In genomic region chr10:68877482-68877881, GRCh38 we compare ENCODE assay signal across 18 cellular contexts. TPM values are rescaled to one million over a fixed set of nuclear protein-coding genes. Genes with fewer than 3 reads are reported as not detected.
DNase-seq lines count a peak whose midpoint lies in the region; ATAC-seq and TF ChIP-seq lines count a peak whose summit lies in the region.
"Had no signal": no experiment of that assay in that cellular context is flagged by ENCODE, and none has a peak within 500 bp of the region (broad histone marks: within the 10 kb centered on the region; RNA-seq: fewer than 3 reads in every experiment).

No MANE protein-coding gene starts in this region.

- no peak for TF ChIP-seq CTCF in brain (conservative IDR thresholded peaks at IDR 0.05)
- TF ChIP-seq CTCF in thyroid gland (IDR thresholded peaks at IDR 0.05): no peak

- H3K36me3 Mint-ChIP-seq in brain: no peaks in the 10 kb centered on the region

- peak; percentile 45 for DNase-seq in DMS53 (lab: John Stamatoyannopoulos, UW)
- no peak for DNase-seq in DMS53 treated with DMSO at 0.1 percent for 48 hours (lab: John Stamatoyannopoulos, UW; ENCODE audit: unreplicated experiment)
- no peak for DNase-seq in thyroid gland
- no peak for DNase-seq in stimulated activated CD4-positive, alpha-beta T cell treated with anti-CD3 and anti-CD28 coated beads, Interleukin-2, amount 100 ng/mL, for 24 hours
- no peak for DNase-seq in NCI-H1417 treated with DMSO at 0.1 percent for 48 hours (lab: John Stamatoyannopoulos, UW)
- DNase-seq: AML-193, H7, KG1, NCI-H187 treated with DMSO at 0.1 percent for 48 hours, NCI-H524 treated with DMSO at 0.1 percent for 48 hours, PC-3, SIG-M5 had no signal

- ATAC-seq in GM18870 (IDR thresholded peaks at IDR 0.05; ENCODE audit: unreplicated experiment): no peak
- ATAC-seq: PC-3 had no signal

- H3K4me3 ChIP-seq in iPS-18a (ENCODE audit: low read length) (peak overlapping the region; percentile 2), thyroid gland (replicated peaks in 1 of 3) (no peak overlapping the region)

- no peaks in the 10 kb centered on the region for H3K9me3 Mint-ChIP-seq in brain

- H3K4me1 ChIP-seq in iPS-18a (ENCODE audit: control insufficient read depth, low read depth, low read length): peaks cover 29% of the 10 kb centered on the region
- H3K4me1 ChIP-seq in thyroid gland: peaks cover 15 to 31% of the 10 kb centered on the region in 2 donors

- H3K27ac ChIP-seq in iPS-18a (ENCODE audit: low read length) (no peak overlapping the region), thyroid gland (peak overlapping the region in 2 of 3 donors; percentile 83 to 85)
- H3K27ac ChIP-seq: 22Rv1, C4-2B, RWPE1 had no signal

- H3K27ac Mint-ChIP-seq in brain: peak overlapping the region in 3 of 5 experiments; percentile 82 to 94 (median 85)

- intact Hi-C loops in thyroid gland (cut with DNase I): no loop called here

- WGBS in thyroid gland, 2 donors: 93% methylated on average over 1 of the region's 1 CpG

- H3K36me3 ChIP-seq in iPS-18a (ENCODE audit: control insufficient read depth, low read depth, low read length) (no peaks in the 10 kb centered on the region), thyroid gland (no peaks in the 10 kb centered on the region)

- peak overlapping the region in 1 of 5 experiments; percentile 10 for H3K4me3 Mint-ChIP-seq in brain

- no peaks in the 10 kb centered on the region for H3K27me3 Mint-ChIP-seq in brain

- H3K27me3 ChIP-seq in iPS-18a (ENCODE audit: control insufficient read depth, insufficient read depth, low read length): no peaks in the 10 kb centered on the region
- H3K27me3 ChIP-seq in thyroid gland: no peaks in the 10 kb centered on the region

- no peaks in the 10 kb centered on the region for H3K9me3 ChIP-seq in iPS-18a (ENCODE audit: control insufficient read depth, low read depth, low read length)
- no peaks in the 10 kb centered on the region for H3K9me3 ChIP-seq in thyroid gland

- TF ChIP-seq POLR2A in thyroid gland (IDR thresholded peaks at IDR 0.05): no peak

- no peak overlapping the region for H3K9ac ChIP-seq in iPS-18a (ENCODE audit: low read length)

- peaks cover 38% of the 10 kb centered on the region for H3K4me1 Mint-ChIP-seq in brain

RNA-seq across cellular contexts. Expression of gene DDX50, which starts 23.6 kb away (rescaled TPM):
- polyA plus RNA-seq in brain (ENCODE audit: insufficient read depth, low read depth, low replicate concordance): 18.5 TPM
- 10 to 100 TPM; 36.3 to 51.3 (median 41.7) TPM for total RNA-seq in thyroid gland

RNA-seq across cellular contexts. Expression of gene STOX1, which starts 50.2 kb away (rescaled TPM):
- 14.4 TPM for polyA plus RNA-seq in brain (ENCODE audit: insufficient read depth, low read depth, low replicate concordance)
- total RNA-seq in thyroid gland: 10 to 100 TPM in 2 of 4 donors, 1 to 10 TPM in 2; 8.5 to 14.9 (median 10.0) TPM
